Comparison of ENCODE assay signal across 1 cellular context in genomic region chr3:196287405-196288140, GRCh38.
TF ChIP-seq lines count a peak whose summit lies in the region.

Gene PCYT1A, minus strand, starts transcription at chr3:196287726. Its CDS starts 17,195 bp downstream, at chr3:196270531.

TF ChIP-seq in HepG2, 621 proteins besides CTCF, POLR2A, EP300 and RAD21 (continued from another document and continues in another):
- TF ChIP-seq, protein P1, sequence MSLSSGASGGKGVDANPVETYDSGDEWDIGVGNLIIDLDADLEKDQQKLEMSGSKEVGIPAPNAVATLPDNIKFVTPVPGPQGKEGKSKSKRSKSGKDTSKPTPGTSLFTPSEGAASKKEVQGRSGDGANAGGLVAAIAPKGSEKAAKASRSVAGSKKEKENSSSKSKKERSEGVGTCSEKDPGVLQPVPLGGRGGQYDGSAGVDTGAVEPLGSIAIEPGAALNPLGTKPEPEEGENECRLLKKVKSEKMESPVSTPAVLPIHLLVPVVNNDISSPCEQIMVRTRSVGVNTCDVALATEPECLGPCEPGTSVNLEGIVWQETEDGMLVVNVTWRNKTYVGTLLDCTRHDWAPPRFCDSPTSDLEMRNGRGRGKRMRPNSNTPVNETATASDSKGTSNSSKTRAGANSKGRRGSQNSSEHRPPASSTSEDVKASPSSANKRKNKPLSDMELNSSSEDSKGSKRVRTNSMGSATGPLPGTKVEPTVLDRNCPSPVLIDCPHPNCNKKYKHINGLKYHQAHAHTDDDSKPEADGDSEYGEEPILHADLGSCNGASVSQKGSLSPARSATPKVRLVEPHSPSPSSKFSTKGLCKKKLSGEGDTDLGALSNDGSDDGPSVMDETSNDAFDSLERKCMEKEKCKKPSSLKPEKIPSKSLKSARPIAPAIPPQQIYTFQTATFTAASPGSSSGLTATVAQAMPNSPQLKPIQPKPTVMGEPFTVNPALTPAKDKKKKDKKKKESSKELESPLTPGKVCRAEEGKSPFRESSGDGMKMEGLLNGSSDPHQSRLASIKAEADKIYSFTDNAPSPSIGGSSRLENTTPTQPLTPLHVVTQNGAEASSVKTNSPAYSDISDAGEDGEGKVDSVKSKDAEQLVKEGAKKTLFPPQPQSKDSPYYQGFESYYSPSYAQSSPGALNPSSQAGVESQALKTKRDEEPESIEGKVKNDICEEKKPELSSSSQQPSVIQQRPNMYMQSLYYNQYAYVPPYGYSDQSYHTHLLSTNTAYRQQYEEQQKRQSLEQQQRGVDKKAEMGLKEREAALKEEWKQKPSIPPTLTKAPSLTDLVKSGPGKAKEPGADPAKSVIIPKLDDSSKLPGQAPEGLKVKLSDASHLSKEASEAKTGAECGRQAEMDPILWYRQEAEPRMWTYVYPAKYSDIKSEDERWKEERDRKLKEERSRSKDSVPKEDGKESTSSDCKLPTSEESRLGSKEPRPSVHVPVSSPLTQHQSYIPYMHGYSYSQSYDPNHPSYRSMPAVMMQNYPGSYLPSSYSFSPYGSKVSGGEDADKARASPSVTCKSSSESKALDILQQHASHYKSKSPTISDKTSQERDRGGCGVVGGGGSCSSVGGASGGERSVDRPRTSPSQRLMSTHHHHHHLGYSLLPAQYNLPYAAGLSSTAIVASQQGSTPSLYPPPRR (CRISPR knock-in tag; IDR thresholded peaks at IDR 0.05; ENCODE audit: borderline replicate concordance), result peak; percentile 66
- TF ChIP-seq, protein P2, sequence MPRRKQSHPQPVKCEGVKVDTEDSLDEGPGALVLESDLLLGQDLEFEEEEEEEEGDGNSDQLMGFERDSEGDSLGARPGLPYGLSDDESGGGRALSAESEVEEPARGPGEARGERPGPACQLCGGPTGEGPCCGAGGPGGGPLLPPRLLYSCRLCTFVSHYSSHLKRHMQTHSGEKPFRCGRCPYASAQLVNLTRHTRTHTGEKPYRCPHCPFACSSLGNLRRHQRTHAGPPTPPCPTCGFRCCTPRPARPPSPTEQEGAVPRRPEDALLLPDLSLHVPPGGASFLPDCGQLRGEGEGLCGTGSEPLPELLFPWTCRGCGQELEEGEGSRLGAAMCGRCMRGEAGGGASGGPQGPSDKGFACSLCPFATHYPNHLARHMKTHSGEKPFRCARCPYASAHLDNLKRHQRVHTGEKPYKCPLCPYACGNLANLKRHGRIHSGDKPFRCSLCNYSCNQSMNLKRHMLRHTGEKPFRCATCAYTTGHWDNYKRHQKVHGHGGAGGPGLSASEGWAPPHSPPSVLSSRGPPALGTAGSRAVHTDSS (CRISPR knock-in tag; conservative IDR thresholded peaks at IDR 0.05), result no peak
- no peak for TF ChIP-seq FUBP1 (CRISPR knock-in tag; IDR thresholded peaks at IDR 0.05; ENCODE audit: borderline replicate concordance)
- TF ChIP-seq, protein P3, sequence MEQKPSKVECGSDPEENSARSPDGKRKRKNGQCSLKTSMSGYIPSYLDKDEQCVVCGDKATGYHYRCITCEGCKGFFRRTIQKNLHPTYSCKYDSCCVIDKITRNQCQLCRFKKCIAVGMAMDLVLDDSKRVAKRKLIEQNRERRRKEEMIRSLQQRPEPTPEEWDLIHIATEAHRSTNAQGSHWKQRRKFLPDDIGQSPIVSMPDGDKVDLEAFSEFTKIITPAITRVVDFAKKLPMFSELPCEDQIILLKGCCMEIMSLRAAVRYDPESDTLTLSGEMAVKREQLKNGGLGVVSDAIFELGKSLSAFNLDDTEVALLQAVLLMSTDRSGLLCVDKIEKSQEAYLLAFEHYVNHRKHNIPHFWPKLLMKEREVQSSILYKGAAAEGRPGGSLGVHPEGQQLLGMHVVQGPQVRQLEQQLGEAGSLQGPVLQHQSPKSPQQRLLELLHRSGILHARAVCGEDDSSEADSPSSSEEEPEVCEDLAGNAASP (CRISPR knock-in tag; IDR thresholded peaks at IDR 0.05; ENCODE audit: borderline replicate concordance), result peak; percentile 51; the same call in 1 of the 2 replicates
- TF ChIP-seq, protein P4, sequence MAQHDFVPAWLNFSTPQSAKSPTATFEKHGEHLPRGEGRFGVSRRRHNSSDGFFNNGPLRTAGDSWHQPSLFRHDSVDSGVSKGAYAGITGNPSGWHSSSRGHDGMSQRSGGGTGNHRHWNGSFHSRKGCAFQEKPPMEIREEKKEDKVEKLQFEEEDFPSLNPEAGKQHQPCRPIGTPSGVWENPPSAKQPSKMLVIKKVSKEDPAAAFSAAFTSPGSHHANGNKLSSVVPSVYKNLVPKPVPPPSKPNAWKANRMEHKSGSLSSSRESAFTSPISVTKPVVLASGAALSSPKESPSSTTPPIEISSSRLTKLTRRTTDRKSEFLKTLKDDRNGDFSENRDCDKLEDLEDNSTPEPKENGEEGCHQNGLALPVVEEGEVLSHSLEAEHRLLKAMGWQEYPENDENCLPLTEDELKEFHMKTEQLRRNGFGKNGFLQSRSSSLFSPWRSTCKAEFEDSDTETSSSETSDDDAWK (CRISPR knock-in tag; IDR thresholded peaks at IDR 0.05), result no peak
- TF ChIP-seq GRHL1 (CRISPR knock-in tag; conservative IDR thresholded peaks at IDR 0.05), result no peak
- TF ChIP-seq, protein P5, sequence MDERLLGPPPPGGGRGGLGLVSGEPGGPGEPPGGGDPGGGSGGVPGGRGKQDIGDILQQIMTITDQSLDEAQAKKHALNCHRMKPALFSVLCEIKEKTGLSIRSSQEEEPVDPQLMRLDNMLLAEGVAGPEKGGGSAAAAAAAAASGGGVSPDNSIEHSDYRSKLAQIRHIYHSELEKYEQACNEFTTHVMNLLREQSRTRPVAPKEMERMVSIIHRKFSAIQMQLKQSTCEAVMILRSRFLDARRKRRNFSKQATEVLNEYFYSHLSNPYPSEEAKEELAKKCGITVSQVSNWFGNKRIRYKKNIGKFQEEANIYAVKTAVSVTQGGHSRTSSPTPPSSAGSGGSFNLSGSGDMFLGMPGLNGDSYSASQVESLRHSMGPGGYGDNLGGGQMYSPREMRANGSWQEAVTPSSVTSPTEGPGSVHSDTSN (CRISPR knock-in tag; IDR thresholded peaks at IDR 0.05), result peak; percentile 54; the same call in 1 of the 2 replicates
- TF ChIP-seq ELF3 (CRISPR knock-in tag; IDR thresholded peaks at IDR 0.05), result peak; percentile 75; the same call in 1 of the 2 replicates
- TF ChIP-seq JUN (CRISPR knock-in tag; IDR thresholded peaks at IDR 0.05), result 0 out of 2 replicates have a peak, but pooled peaks have one; percentile 56
- no peak for TF ChIP-seq ZNF484 (CRISPR knock-in tag; IDR thresholded peaks at IDR 0.05; ENCODE audit: borderline replicate concordance, low read depth)
- TF ChIP-seq PREB (CRISPR knock-in tag; IDR thresholded peaks at IDR 0.05), result no peak
- peak in 1 of 2 experiments; percentile 81; a peak in 2 of 4 replicates for TF ChIP-seq KLF16 (CRISPR knock-in tag; IDR thresholded peaks at IDR 0.05)
- no peak for TF ChIP-seq MTERF4 (CRISPR knock-in tag; IDR thresholded peaks at IDR 0.05)
- peak; percentile 53; the same call in 1 of the 2 replicates for TF ChIP-seq ZNF768 (CRISPR knock-in tag; IDR thresholded peaks at IDR 0.05)
- peak; percentile 89 for TF ChIP-seq HOXA9 (CRISPR knock-in tag; IDR thresholded peaks at IDR 0.05; ENCODE audit: borderline replicate concordance)
- TF ChIP-seq THAP9 (CRISPR knock-in tag; IDR thresholded peaks at IDR 0.05; ENCODE audit: borderline replicate concordance), result peak; percentile 89
- TF ChIP-seq JUND (CRISPR knock-in tag; IDR thresholded peaks at IDR 0.05), result peak; percentile 62; the same call in 1 of the 2 replicates
- peak; percentile 94 for TF ChIP-seq BRD4 (CRISPR knock-in tag; IDR thresholded peaks at IDR 0.05)
- no peak for TF ChIP-seq ZNF713 (CRISPR knock-in tag; IDR thresholded peaks at IDR 0.05)
- TF ChIP-seq ZNF790 (CRISPR knock-in tag; IDR thresholded peaks at IDR 0.05; ENCODE audit: borderline replicate concordance), result no peak; the same call in 1 of the 2 replicates
- TF ChIP-seq, protein P6, sequence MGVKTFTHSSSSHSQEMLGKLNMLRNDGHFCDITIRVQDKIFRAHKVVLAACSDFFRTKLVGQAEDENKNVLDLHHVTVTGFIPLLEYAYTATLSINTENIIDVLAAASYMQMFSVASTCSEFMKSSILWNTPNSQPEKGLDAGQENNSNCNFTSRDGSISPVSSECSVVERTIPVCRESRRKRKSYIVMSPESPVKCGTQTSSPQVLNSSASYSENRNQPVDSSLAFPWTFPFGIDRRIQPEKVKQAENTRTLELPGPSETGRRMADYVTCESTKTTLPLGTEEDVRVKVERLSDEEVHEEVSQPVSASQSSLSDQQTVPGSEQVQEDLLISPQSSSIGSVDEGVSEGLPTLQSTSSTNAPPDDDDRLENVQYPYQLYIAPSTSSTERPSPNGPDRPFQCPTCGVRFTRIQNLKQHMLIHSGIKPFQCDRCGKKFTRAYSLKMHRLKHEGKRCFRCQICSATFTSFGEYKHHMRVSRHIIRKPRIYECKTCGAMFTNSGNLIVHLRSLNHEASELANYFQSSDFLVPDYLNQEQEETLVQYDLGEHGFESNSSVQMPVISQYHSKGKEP (CRISPR knock-in tag; IDR thresholded peaks at IDR 0.05), result no peak
